Comparison of ENCODE assay signal across 9 cellular contexts in genomic region chr3:129577925-129578742, GRCh38. TPM values are rescaled to one million over a fixed set of nuclear protein-coding genes. Genes with fewer than 3 reads are reported as not detected.
A peak's percentile ranks its signal among the peaks of the same experiment; 100 is the strongest.
DNase-seq lines count a peak whose midpoint lies in the region; ATAC-seq and TF ChIP-seq lines count a peak whose summit lies in the region.
"Had no signal": no experiment of that assay in that cellular context is flagged by ENCODE, and none has a peak within 500 bp of the region (broad histone marks: within the 10 kb centered on the region; RNA-seq: fewer than 3 reads in every experiment).

No MANE protein-coding gene starts in this region.

- ATAC-seq in GM19025 (IDR thresholded peaks at IDR 0.05; ENCODE audit: low read depth, unreplicated experiment) (peak; percentile 51), HG03175 (IDR thresholded peaks at IDR 0.05; ENCODE audit: unreplicated experiment) (peak; percentile 57), gastrocnemius medialis (peak in 1 of 2 donors; percentile 24), HG03565 (IDR thresholded peaks at IDR 0.05; ENCODE audit: unreplicated experiment) (no peak)
- no peak for ATAC-seq in activated CD8-positive, alpha-beta T cell treated with anti-CD3 and anti-CD28 coated beads, Interleukin-2, amount 10 ng/mL, durations not matched to agents 7 days and 5 days

- H3K4me1 ChIP-seq in gastrocnemius medialis (peaks cover 11% of the 10 kb centered on the region in 2 donors), HAP-1 (no peaks in the 10 kb centered on the region)

- H3K27ac Mint-ChIP-seq in activated CD8-positive, alpha-beta T cell treated with anti-CD3 and anti-CD28 coated beads, Interleukin-2, amount 10 ng/mL, durations not matched to agents 7 days and 5 days: peak overlapping the region; percentile 55

- no peaks in the 10 kb centered on the region for H3K9me3 Mint-ChIP-seq in activated CD8-positive, alpha-beta T cell treated with anti-CD3 and anti-CD28 coated beads, Interleukin-2, amount 10 ng/mL, durations not matched to agents 7 days and 5 days (ENCODE audit: insufficient read depth)
- H3K9me3 Mint-ChIP-seq: brain had no signal

- CTCF ChIA-PET in activated CD8-positive, alpha-beta T cell treated with anti-CD3 and anti-CD28 coated beads, Interleukin-2, amount 10 ng/mL, durations not matched to agents 7 days and 5 days (lab: Charles Lee): interaction anchor here (1.1 to 1.6 kb wide), 2 partner anchors 16 to 50 kb away, joined by 3 to 5 read pairs; no protein-coding TSS in a partner anchor

- POLR2A ChIA-PET in activated CD8-positive, alpha-beta T cell treated with anti-CD3 and anti-CD28 coated beads, Interleukin-2, amount 10 ng/mL, durations not matched to agents 7 days and 5 days (lab: Charles Lee): interaction anchor here (1.3 kb wide), 1 partner anchor 50 kb away, joined by 3 read pairs; no protein-coding TSS in a partner anchor

- DNase-seq in activated CD8-positive, alpha-beta T cell treated with anti-CD3 and anti-CD28 coated beads, Interleukin-2, amount 10 ng/mL, durations not matched to agents 7 days and 5 days: no peak
- peak in 1 of 2 donors; percentile 39 for DNase-seq in gastrocnemius medialis
- DNase-seq in HAP-1 (ENCODE audit: low spot score in 2 of 2): no peak
- DNase-seq in NCI-H2081 (lab: John Stamatoyannopoulos, UW): no peak
- no peak for DNase-seq in occipital lobe (lab: John Stamatoyannopoulos, UW)

- H3K4me3 Mint-ChIP-seq in activated CD8-positive, alpha-beta T cell treated with anti-CD3 and anti-CD28 coated beads, Interleukin-2, amount 10 ng/mL, durations not matched to agents 7 days and 5 days: no peak overlapping the region
- H3K4me3 Mint-ChIP-seq: brain had no signal

- H3K36me3 ChIP-seq in gastrocnemius medialis (no peaks in the 10 kb centered on the region), HAP-1 (replicated peaks) (peaks cover 8% of the 10 kb centered on the region)

- H3K27me3 ChIP-seq in gastrocnemius medialis (no peaks in the 10 kb centered on the region), HAP-1 (ENCODE audit: low read depth) (no peaks in the 10 kb centered on the region)

- H3K4me3 ChIP-seq in gastrocnemius medialis (no peak overlapping the region), HAP-1 (no peak overlapping the region)

- H3K4me1 Mint-ChIP-seq in activated CD8-positive, alpha-beta T cell treated with anti-CD3 and anti-CD28 coated beads, Interleukin-2, amount 10 ng/mL, durations not matched to agents 7 days and 5 days (ENCODE audit: low read depth): peaks cover 25% of the 10 kb centered on the region

- no peaks in the 10 kb centered on the region for H3K9me3 ChIP-seq in gastrocnemius medialis
- no peaks in the 10 kb centered on the region for H3K9me3 ChIP-seq in HAP-1

- TF ChIP-seq CTCF in gastrocnemius medialis (IDR thresholded peaks at IDR 0.05 in 4 of 5, conservative IDR thresholded peaks at IDR 0.05 in 1 of 5): no peak

- no peaks in the 10 kb centered on the region for H3K36me3 Mint-ChIP-seq in activated CD8-positive, alpha-beta T cell treated with anti-CD3 and anti-CD28 coated beads, Interleukin-2, amount 10 ng/mL, durations not matched to agents 7 days and 5 days (ENCODE audit: low read depth)
- H3K36me3 Mint-ChIP-seq: brain had no signal

- peak overlapping the region; percentile 33 to 61 (median 52) for H3K27ac ChIP-seq in gastrocnemius medialis

- in situ Hi-C loops in gastrocnemius medialis (cut with MboI; ENCODE audit: low sequenced_read_pairs in 4 of 4) (no loop called here), HAP-1 (cut with MboI; ENCODE audit: low sequenced_read_pairs) (no loop called here)

- no peak for TF ChIP-seq POLR2A in gastrocnemius medialis (IDR thresholded peaks at IDR 0.05)

- intact Hi-C loops in gastrocnemius medialis (cut with DNase I; ENCODE audit: low total_unique reads): no loop called here

- peaks cover 2% of the 10 kb centered on the region for H3K27me3 Mint-ChIP-seq in activated CD8-positive, alpha-beta T cell treated with anti-CD3 and anti-CD28 coated beads, Interleukin-2, amount 10 ng/mL, durations not matched to agents 7 days and 5 days (ENCODE audit: low read depth)

RNA-seq across cellular contexts. Expression of gene PLXND1, which starts 28.3 kb away (rescaled TPM):
- 1 to 10 TPM; 3.7 to 4.1 TPM for total RNA-seq in activated CD8-positive, alpha-beta T cell treated with anti-CD3 and anti-CD28 coated beads, Interleukin-2, amount 10 ng/mL, durations not matched to agents 7 days and 5 days
- total RNA-seq in gastrocnemius medialis (10 to 100 TPM; 15.7 to 70.9 (median 19.9) TPM), occipital lobe (14.3 TPM)

RNA-seq across cellular contexts. Expression of gene H1-8, which starts 35.2 kb away (rescaled TPM):
- not detected for total RNA-seq in activated CD8-positive, alpha-beta T cell treated with anti-CD3 and anti-CD28 coated beads, Interleukin-2, amount 10 ng/mL, durations not matched to agents 7 days and 5 days
- total RNA-seq in gastrocnemius medialis (not detected), occipital lobe (not detected)

RNA-seq across cellular contexts. Expression of gene RHO, which starts 49.7 kb away (rescaled TPM):
- total RNA-seq in activated CD8-positive, alpha-beta T cell treated with anti-CD3 and anti-CD28 coated beads, Interleukin-2, amount 10 ng/mL, durations not matched to agents 7 days and 5 days: not detected
- total RNA-seq in gastrocnemius medialis (not detected), occipital lobe (not detected)

Comparison
In these comparisons a context has a peak if more than half of its experiments do, and no peak if none do; other contexts are left out.
1. ATAC-seq: peak in GM19025 (single experiment) and HG03175 (single experiment); none in activated CD8-positive, alpha-beta T cell treated with anti-CD3 and anti-CD28 coated beads, Interleukin-2, amount 10 ng/mL, durations not matched to agents 7 days and 5 days (single experiment) and HG03565 (single experiment).